8 cellular contexts compared by ENCODE assay signal in the genomic region with DNA sequence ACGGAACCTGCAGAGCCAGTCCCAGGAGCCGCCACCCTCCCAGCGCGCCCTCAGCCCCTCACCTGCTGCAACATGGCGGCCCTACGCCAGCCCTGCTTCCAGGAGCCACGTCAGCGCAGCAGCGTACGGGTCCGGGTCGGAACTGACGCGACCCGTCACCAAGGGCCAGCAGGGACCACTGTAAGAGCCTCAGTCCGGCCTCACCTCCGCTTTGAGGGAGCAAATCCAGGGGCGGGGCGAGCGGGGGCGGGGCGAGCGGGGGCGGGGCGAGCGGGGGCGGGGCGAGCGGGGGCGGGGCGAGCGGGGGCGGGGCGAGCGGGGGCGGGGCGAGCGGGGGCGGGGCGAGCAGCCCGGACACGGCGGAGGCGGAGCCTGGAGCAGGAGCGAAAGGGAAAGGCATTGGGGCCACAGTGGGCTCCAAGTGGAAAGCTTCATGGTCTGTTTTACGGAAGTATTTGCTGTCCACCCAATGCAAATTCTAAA. TPM values are rescaled to one million over a fixed set of nuclear protein-coding genes. Genes with fewer than 3 reads are reported as not detected.
A peak's percentile ranks its signal among the peaks of the same experiment; 100 is the strongest.
DNase-seq lines count a peak whose midpoint lies in the region; ATAC-seq and TF ChIP-seq lines count a peak whose summit lies in the region.
"Not testable (repeated sequence)": the region's sequence is repeated elsewhere in the genome, so short reads cannot be mapped to it uniquely, and the experiment has no call there.

TSS of gene TVP23C (minus strand) at position 109 of the 483 bp plus-strand sequence. CDS start at position 74, 35 bp downstream.

- H3K9me3 Mint-ChIP-seq in H9; activated naive CD4-positive, alpha-beta T cell treated with anti-CD3 and anti-CD28 coated beads for 36 hours; neural progenitor cell: not testable (repeated sequence)

- not testable (repeated sequence) for H2BK5ac ChIP-seq in H9 (ENCODE audit: insufficient read length, low read length)

- CTCF ChIA-PET in activated naive CD4-positive, alpha-beta T cell treated with anti-CD3 and anti-CD28 coated beads for 36 hours (lab: Charles Lee), result not testable (repeated sequence)

- not testable (repeated sequence) for H3K79me2 ChIP-seq in H9 (ENCODE audit: insufficient read depth, low read length)
- H3K79me2 ChIP-seq in neural progenitor cell (ENCODE audit: low read depth), result peaks cover 34% of the 10 kb centered on the region

- not testable (repeated sequence) for H3F3A ChIP-seq in neural progenitor cell (ENCODE audit: low read depth)

- not testable (repeated sequence) for H2AFZ ChIP-seq in H9 (ENCODE audit: low read length)
- H2AFZ ChIP-seq in neural progenitor cell (replicated peaks), result peak within 1 kb of the TSS; percentile 76

- not testable (repeated sequence) for H3K18ac ChIP-seq in H9 (ENCODE audit: insufficient read length, low read depth, low read length)

- not testable (repeated sequence) for H3K9me3 ChIP-seq in H9 (ENCODE audit: control insufficient read depth, low read depth, low read length); gastroesophageal sphincter; neural progenitor cell (ENCODE audit: low read depth)

- peak; percentile 84 for DNase-seq in EL
- peak; percentile 97 for DNase-seq in H9
- peak; percentile 76 for DNase-seq in LoVo (ENCODE audit: low spot score)
- DNase-seq in SKM-1 (lab: John Stamatoyannopoulos, UW; ENCODE audit: unreplicated experiment), result peak; percentile 0
- DNase-seq in activated naive CD4-positive, alpha-beta T cell treated with anti-CD3 and anti-CD28 coated beads for 36 hours, result peak; percentile 70
- peak; percentile 90 for DNase-seq in neural progenitor cell (ENCODE audit: low spot score)
- DNase-seq in stimulated activated naive CD4-positive, alpha-beta T cell treated with Interleukin-2 at 50 U/mL for 16 hours (lab: John Stamatoyannopoulos, UW), result peak; percentile 57

- H3K4me2 ChIP-seq in H9 (ENCODE audit: insufficient read depth, insufficient read length, low read length), result not testable (repeated sequence)
- H3K4me2 ChIP-seq in neural progenitor cell, result peak within 1 kb of the TSS; percentile 81

- H3K4ac ChIP-seq in H9 (ENCODE audit: low read depth, low read length), result not testable (repeated sequence)

- not testable (repeated sequence) for H3K23ac ChIP-seq in H9 (ENCODE audit: insufficient read length, low read depth, low read length)

- TF ChIP-seq EP300 in gastroesophageal sphincter (IDR thresholded peaks at IDR 0.05), result not testable (repeated sequence)

- H2BK12ac ChIP-seq in H9 (ENCODE audit: insufficient read length, low read depth, low read length), result not testable (repeated sequence)

- not testable (repeated sequence) for H2AK5ac ChIP-seq in H9 (ENCODE audit: insufficient read length, low read length)

- intact Hi-C loops in activated naive CD4-positive, alpha-beta T cell treated with anti-CD3 and anti-CD28 coated beads for 36 hours (cut with micrococcal nuclease), result not testable (repeated sequence)

- H3K27ac ChIP-seq in H9 (ENCODE audit: insufficient read length, low read depth, low read length); neural progenitor cell: not testable (repeated sequence)
- peak within 1 kb of the TSS; percentile 61 to 86 (median 76) for H3K27ac ChIP-seq in gastroesophageal sphincter

- H3K36me3 Mint-ChIP-seq in H9 (ENCODE audit: insufficient read depth in 1 of 3, low read depth in 3 of 3) (peaks cover 2 to 17% (median 11%) of the 10 kb centered on the region in 3 experiments; a peak in 5 of 7 replicates), neural progenitor cell (peaks cover 15% of the 10 kb centered on the region)
- H3K36me3 Mint-ChIP-seq in activated naive CD4-positive, alpha-beta T cell treated with anti-CD3 and anti-CD28 coated beads for 36 hours (ENCODE audit: low read depth), result not testable (repeated sequence)

- H3K27me3 ChIP-seq in H9 (ENCODE audit: insufficient read depth, low read length); gastroesophageal sphincter; neural progenitor cell: not testable (repeated sequence)

- not testable (repeated sequence) for H3K9ac ChIP-seq in H9 (ENCODE audit: extremely low read depth, insufficient read length, low read length); neural progenitor cell

- H3K56ac ChIP-seq in H9 (ENCODE audit: insufficient read length, low read depth, low read length), result not testable (repeated sequence)

- TF ChIP-seq POLR2A in gastroesophageal sphincter (IDR thresholded peaks at IDR 0.05), result peak in 1 of 2 donors; percentile 23

- H4K8ac ChIP-seq in H9 (replicated peaks; ENCODE audit: insufficient read length, low read depth, low read length), result not testable (repeated sequence)

- H3T11ph ChIP-seq in H9 (ENCODE audit: low read length), result not testable (repeated sequence)

- H3K27ac Mint-ChIP-seq in H9 (peak within 1 kb of the TSS in 2 of 3 experiments; percentile 91 to 95; a peak in 4 of 7 replicates), neural progenitor cell (peak within 1 kb of the TSS; percentile 79)
- peak within 1 kb of the TSS; percentile 56 for H3K27ac Mint-ChIP-seq in activated naive CD4-positive, alpha-beta T cell treated with anti-CD3 and anti-CD28 coated beads for 36 hours

- peak within 1 kb of the TSS; percentile 74 to 99 for H3K4me3 ChIP-seq in gastroesophageal sphincter
- H3K4me3 ChIP-seq in neural progenitor cell, result peak within 1 kb of the TSS; percentile 86

- not testable (repeated sequence) for H3K23me2 ChIP-seq in H9 (ENCODE audit: insufficient read length, low read depth, low read length, poor library complexity, severe bottlenecking)

- H4K20me1 ChIP-seq in H9 (ENCODE audit: control insufficient read depth, insufficient read depth, insufficient read length); neural progenitor cell (ENCODE audit: low read depth): not testable (repeated sequence)

- not testable (repeated sequence) for H4K5ac ChIP-seq in H9 (ENCODE audit: insufficient read length, low read depth, low read length)

- not testable (repeated sequence) for H2BK20ac ChIP-seq in H9 (ENCODE audit: low read depth, low read length, poor library complexity, severe bottlenecking)

- H3K4me1 Mint-ChIP-seq in H9, result peaks cover 12 to 23% of the 10 kb centered on the region in 2 experiments
- not testable (repeated sequence) for H3K4me1 Mint-ChIP-seq in activated naive CD4-positive, alpha-beta T cell treated with anti-CD3 and anti-CD28 coated beads for 36 hours (ENCODE audit: low read depth); neural progenitor cell

- ATAC-seq in gastroesophageal sphincter, result peak; percentile 90

- not testable (repeated sequence) for H3K4me1 ChIP-seq in H9 (ENCODE audit: insufficient read depth, low read length); neural progenitor cell
- H3K4me1 ChIP-seq in gastroesophageal sphincter, result peaks cover 0 to 13% (median 3%) of the 10 kb centered on the region in 3 donors

- not testable (repeated sequence) for H3K36me3 ChIP-seq in gastroesophageal sphincter, neural progenitor cell

- not testable (repeated sequence) for H4K91ac ChIP-seq in H9 (ENCODE audit: insufficient read length, low read depth, low read length)

- no CpG with 5 or more reads among the region's 46 CpGs for WGBS in H9 (ENCODE audit: extremely low coverage, insufficient read length, low lambda C conversion rate)
- WGBS in gastroesophageal sphincter (ENCODE audit: low coverage in 1 of 2), 2 donors, result 0% methylated on average over 1 of the region's 46 CpGs; no CpG with 5 or more reads in 1 of the 2 donors

- not testable (repeated sequence) for H2BK120ac ChIP-seq in H9 (ENCODE audit: low read depth, low read length, poor library complexity, severe bottlenecking)

- not testable (repeated sequence) for H3K14ac ChIP-seq in H9 (ENCODE audit: insufficient read depth, low read length)

- not testable (repeated sequence) for TF ChIP-seq CTCF in H9 (conservative IDR thresholded peaks at IDR 0.05); gastroesophageal sphincter (IDR thresholded peaks at IDR 0.05); neural progenitor cell (IDR thresholded peaks at IDR 0.05)

- H3K27me3 Mint-ChIP-seq in H9 (ENCODE audit: low read depth); activated naive CD4-positive, alpha-beta T cell treated with anti-CD3 and anti-CD28 coated beads for 36 hours (ENCODE audit: low read depth); neural progenitor cell (ENCODE audit: insufficient read depth, low read depth): not testable (repeated sequence)

- H3K4me3 Mint-ChIP-seq in H9 (peak within 1 kb of the TSS; percentile 87 to 97), neural progenitor cell (peak within 1 kb of the TSS; percentile 98)
- peak within 1 kb of the TSS; percentile 90 for H3K4me3 Mint-ChIP-seq in activated naive CD4-positive, alpha-beta T cell treated with anti-CD3 and anti-CD28 coated beads for 36 hours

- H2BK15ac ChIP-seq in H9 (ENCODE audit: low read depth, low read length), result not testable (repeated sequence)

- H3K79me1 ChIP-seq in H9 (ENCODE audit: insufficient read depth, low read depth, low read length, poor library complexity, severe bottlenecking), result not testable (repeated sequence)

RNA-seq across cellular contexts. Expression of gene TVP23C, which starts in this region (rescaled TPM):
- 11.5 and 16.9 TPM in 2 replicates for total RNA-seq in H9 (2021)
- 1 to 10 TPM; 6.5 TPM for total RNA-seq in activated naive CD4-positive, alpha-beta T cell treated with anti-CD3 and anti-CD28 coated beads for 36 hours
- total RNA-seq in gastroesophageal sphincter, result 10 to 100 TPM in 2 of 4 donors, 1 to 10 TPM in 2; 3.8 to 17.0 (median 8.4) TPM
- 25.4 and 36.0 TPM in 2 replicates for total RNA-seq in neural progenitor cell (ENCODE audit: low replicate concordance)

Comparison
In these comparisons a context has a peak if more than half of its experiments do, and no peak if none do; other contexts are left out.
1. DNase-seq: peak in every context shown above with its lines; median percentile 97 in H9; 90 in neural progenitor cell; 84 in EL; 76 in LoVo; 70 in activated naive CD4-positive, alpha-beta T cell treated with anti-CD3 and anti-CD28 coated beads for 36 hours; 57 in stimulated activated naive CD4-positive, alpha-beta T cell treated with Interleukin-2 at 50 U/mL for 16 hours; 0 in SKM-1.